24 cellular contexts compared by ENCODE assay signal in the genomic region with DNA sequence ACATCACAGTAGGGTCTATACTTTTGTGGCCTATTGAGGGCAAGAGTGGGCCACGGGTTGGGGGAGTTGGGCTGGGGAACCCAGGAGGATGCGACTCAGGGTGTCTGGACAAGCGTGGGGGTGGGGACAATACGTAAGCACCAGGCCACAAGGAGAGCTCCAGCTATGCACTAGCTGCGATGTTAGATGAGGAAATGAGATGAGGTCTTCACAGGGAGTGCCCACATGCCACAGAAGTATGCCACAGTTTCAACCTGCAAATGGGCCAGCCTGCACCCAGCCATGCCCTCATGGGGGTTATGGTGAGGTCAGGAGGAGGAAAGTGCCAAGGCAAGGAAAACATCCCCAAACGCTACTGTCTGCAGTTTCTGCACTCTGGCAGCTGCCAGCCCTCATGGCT. TPM values are rescaled to one million over a fixed set of nuclear protein-coding genes. Genes with fewer than 3 reads are reported as not detected.
DNase-seq lines count a peak whose midpoint lies in the region; ATAC-seq and TF ChIP-seq lines count a peak whose summit lies in the region.
"Had no signal": no experiment of that assay in that cellular context is flagged by ENCODE, and none has a peak within 500 bp of the region (broad histone marks: within the 10 kb centered on the region; RNA-seq: fewer than 3 reads in every experiment).

No MANE protein-coding gene starts in this region.

- no peak for DNase-seq in activated naive CD8-positive, alpha-beta T cell treated with anti-CD3 and anti-CD28 coated beads, Interleukin-2, amount 10 ng/mL, durations not matched to agents 7 days and 5 days
- no peak for DNase-seq in activated naive CD8-positive, alpha-beta T cell treated with anti-CD3 and anti-CD28 coated beads for 36 hours
- no peak for DNase-seq in naive thymus-derived CD4-positive, alpha-beta T cell
- DNase-seq in NCI-H345 (lab: John Stamatoyannopoulos, UW) = no peak
- no peak for DNase-seq in CD1c-positive myeloid dendritic cell (ENCODE audit: extremely low spot score)
- DNase-seq: activated CD4-positive, alpha-beta T cell treated with anti-CD3 and anti-CD28 coated beads, Interleukin-2, amount 50 U/mL, for 1 hour; activated effector memory CD4-positive, alpha-beta T cell treated with Interleukin-2 at 50 U/mL for 16 hours; BE2C; brain microvascular endothelial cell; EL; KG1; left ventricle myocardium superior; NCI-H1436; NCI-H2107; SK-N-SH; trophoblast cell; WERI-Rb-1 had no signal

- no peaks in the 10 kb centered on the region for H3K9me3 ChIP-seq in naive thymus-derived CD4-positive, alpha-beta T cell (ENCODE audit: control insufficient read depth in 2 of 3, low read length in 3 of 3)
- H3K9me3 ChIP-seq: BE2C, SK-N-SH had no signal

- H3K9me3 Mint-ChIP-seq in activated naive CD8-positive, alpha-beta T cell treated with anti-CD3 and anti-CD28 coated beads, Interleukin-2, amount 10 ng/mL, durations not matched to agents 7 days and 5 days = no peaks in the 10 kb centered on the region
- H3K9me3 Mint-ChIP-seq in activated naive CD8-positive, alpha-beta T cell treated with anti-CD3 and anti-CD28 coated beads for 36 hours = no peaks in the 10 kb centered on the region
- H3K9me3 Mint-ChIP-seq in activated T-helper 17 cell treated with anti-CD3 and anti-CD28 coated beads, Interleukin-2, amount 50 U/mL, for 72 hours = no peaks in the 10 kb centered on the region
- H3K9me3 Mint-ChIP-seq in naive thymus-derived CD4-positive, alpha-beta T cell = no peaks in the 10 kb centered on the region
- H3K9me3 Mint-ChIP-seq: T-helper 2 cell treated with Interferon-gamma antibody and Interleukin-4, amounts not matched to agents 5 μg/mL and 100 μg/mL, for 36 hours had no signal

- H3K27ac ChIP-seq in naive thymus-derived CD4-positive, alpha-beta T cell (ENCODE audit: low read depth, low read length) = no peak overlapping the region
- H3K27ac ChIP-seq: brain microvascular endothelial cell, epithelial cell of prostate, WERI-Rb-1 had no signal

- H3K4me3 ChIP-seq in naive thymus-derived CD4-positive, alpha-beta T cell (ENCODE audit: low read length) = no peak overlapping the region
- H3K4me3 ChIP-seq: GM12878 had no signal

- peak; percentile 50 for ATAC-seq in activated naive CD8-positive, alpha-beta T cell treated with anti-CD3 and anti-CD28 coated beads, Interleukin-2, amount 10 ng/mL, durations not matched to agents 7 days and 5 days (ENCODE audit: low read depth)
- ATAC-seq in activated T-helper 17 cell treated with anti-CD3 and anti-CD28 coated beads, Interleukin-2, amount 50 U/mL, for 72 hours (replicated peaks) = peak; percentile 69
- peak; percentile 71 for ATAC-seq in naive thymus-derived CD4-positive, alpha-beta T cell
- ATAC-seq in GM18505 (IDR thresholded peaks at IDR 0.05; ENCODE audit: unreplicated experiment) = no peak
- ATAC-seq in HG03442 (IDR thresholded peaks at IDR 0.05; ENCODE audit: unreplicated experiment) = no peak
- ATAC-seq: GM12878 had no signal

- intact Hi-C loops in naive thymus-derived CD4-positive, alpha-beta T cell (cut with micrococcal nuclease) = no loop called here

- POLR2A ChIA-PET in activated naive CD8-positive, alpha-beta T cell treated with anti-CD3 and anti-CD28 coated beads, Interleukin-2, amount 10 ng/mL, durations not matched to agents 7 days and 5 days (lab: Charles Lee) = no interaction called here
- POLR2A ChIA-PET in naive thymus-derived CD4-positive, alpha-beta T cell (lab: Charles Lee) = no interaction called here

- H3K4me3 Mint-ChIP-seq in activated naive CD8-positive, alpha-beta T cell treated with anti-CD3 and anti-CD28 coated beads, Interleukin-2, amount 10 ng/mL, durations not matched to agents 7 days and 5 days = no peak overlapping the region
- H3K4me3 Mint-ChIP-seq in activated naive CD8-positive, alpha-beta T cell treated with anti-CD3 and anti-CD28 coated beads for 36 hours = no peak overlapping the region
- peak overlapping the region; percentile 16 for H3K4me3 Mint-ChIP-seq in activated T-helper 17 cell treated with anti-CD3 and anti-CD28 coated beads, Interleukin-2, amount 50 U/mL, for 72 hours
- H3K4me3 Mint-ChIP-seq in naive thymus-derived CD4-positive, alpha-beta T cell = no peak overlapping the region
- H3K4me3 Mint-ChIP-seq: T-helper 2 cell treated with Interferon-gamma antibody and Interleukin-4, amounts not matched to agents 5 μg/mL and 100 μg/mL, for 36 hours had no signal

- peaks cover 0 to 22% of the 10 kb centered on the region in 2 donors for H3K4me1 ChIP-seq in naive thymus-derived CD4-positive, alpha-beta T cell (ENCODE audit: control insufficient read depth in 2 of 2, insufficient read depth in 2 of 2, low read length in 2 of 2)
- H3K4me1 ChIP-seq: BE2C had no signal

- H3K27me3 Mint-ChIP-seq in activated naive CD8-positive, alpha-beta T cell treated with anti-CD3 and anti-CD28 coated beads, Interleukin-2, amount 10 ng/mL, durations not matched to agents 7 days and 5 days = peaks cover 2% of the 10 kb centered on the region
- no peaks in the 10 kb centered on the region for H3K27me3 Mint-ChIP-seq in activated naive CD8-positive, alpha-beta T cell treated with anti-CD3 and anti-CD28 coated beads for 36 hours
- no peaks in the 10 kb centered on the region for H3K27me3 Mint-ChIP-seq in activated T-helper 17 cell treated with anti-CD3 and anti-CD28 coated beads, Interleukin-2, amount 50 U/mL, for 72 hours
- no peaks in the 10 kb centered on the region for H3K27me3 Mint-ChIP-seq in naive thymus-derived CD4-positive, alpha-beta T cell

- no peaks in the 10 kb centered on the region for H3K27me3 ChIP-seq in naive thymus-derived CD4-positive, alpha-beta T cell (ENCODE audit: control insufficient read depth in 2 of 2, insufficient read depth in 2 of 2, low read length in 2 of 2)
- H3K27me3 ChIP-seq: BE2C, brain microvascular endothelial cell had no signal

- H3K36me3 ChIP-seq in naive thymus-derived CD4-positive, alpha-beta T cell (ENCODE audit: control insufficient read depth in 2 of 3, insufficient read depth in 3 of 3, low read length in 3 of 3) = no peaks in the 10 kb centered on the region
- H3K36me3 ChIP-seq: BE2C, brain microvascular endothelial cell, WERI-Rb-1 had no signal

- CTCF ChIA-PET in naive thymus-derived CD4-positive, alpha-beta T cell (lab: Charles Lee) = no interaction called here

- TF ChIP-seq POLR2A in GM18505 (IDR thresholded peaks at IDR 0.05; ENCODE audit: borderline replicate concordance, extremely low read depth, insufficient read depth, insufficient read length) = no peak

- peaks cover 10% of the 10 kb centered on the region for H3K4me1 Mint-ChIP-seq in activated naive CD8-positive, alpha-beta T cell treated with anti-CD3 and anti-CD28 coated beads, Interleukin-2, amount 10 ng/mL, durations not matched to agents 7 days and 5 days
- peaks cover 6% of the 10 kb centered on the region for H3K4me1 Mint-ChIP-seq in activated naive CD8-positive, alpha-beta T cell treated with anti-CD3 and anti-CD28 coated beads for 36 hours
- H3K4me1 Mint-ChIP-seq in activated T-helper 17 cell treated with anti-CD3 and anti-CD28 coated beads, Interleukin-2, amount 50 U/mL, for 72 hours = peaks cover 6% of the 10 kb centered on the region
- peaks cover 0 to 7% (median 0%) of the 10 kb centered on the region in 7 donors for H3K4me1 Mint-ChIP-seq in naive thymus-derived CD4-positive, alpha-beta T cell

- no peak overlapping the region for H3K27ac Mint-ChIP-seq in activated naive CD8-positive, alpha-beta T cell treated with anti-CD3 and anti-CD28 coated beads, Interleukin-2, amount 10 ng/mL, durations not matched to agents 7 days and 5 days
- H3K27ac Mint-ChIP-seq in activated naive CD8-positive, alpha-beta T cell treated with anti-CD3 and anti-CD28 coated beads for 36 hours = no peak overlapping the region
- peak overlapping the region; percentile 37 for H3K27ac Mint-ChIP-seq in activated T-helper 17 cell treated with anti-CD3 and anti-CD28 coated beads, Interleukin-2, amount 50 U/mL, for 72 hours
- no peak overlapping the region for H3K27ac Mint-ChIP-seq in naive thymus-derived CD4-positive, alpha-beta T cell
- H3K27ac Mint-ChIP-seq: T-helper 2 cell treated with Interferon-gamma antibody and Interleukin-4, amounts not matched to agents 5 μg/mL and 100 μg/mL, for 36 hours had no signal

- no peaks in the 10 kb centered on the region for H3K36me3 Mint-ChIP-seq in activated naive CD8-positive, alpha-beta T cell treated with anti-CD3 and anti-CD28 coated beads, Interleukin-2, amount 10 ng/mL, durations not matched to agents 7 days and 5 days
- H3K36me3 Mint-ChIP-seq in activated naive CD8-positive, alpha-beta T cell treated with anti-CD3 and anti-CD28 coated beads for 36 hours = no peaks in the 10 kb centered on the region
- H3K36me3 Mint-ChIP-seq in activated T-helper 17 cell treated with anti-CD3 and anti-CD28 coated beads, Interleukin-2, amount 50 U/mL, for 72 hours (ENCODE audit: low read depth) = no peaks in the 10 kb centered on the region
- no peaks in the 10 kb centered on the region for H3K36me3 Mint-ChIP-seq in naive thymus-derived CD4-positive, alpha-beta T cell

RNA-seq across cellular contexts. Expression of a gene that starts 30.5 kb away (rescaled TPM):
- 1 to 10 TPM; 2.1 to 2.5 TPM for total RNA-seq in activated naive CD8-positive, alpha-beta T cell treated with anti-CD3 and anti-CD28 coated beads, Interleukin-2, amount 10 ng/mL, durations not matched to agents 7 days and 5 days
- under 1 TPM; 0.70 to 0.80 TPM for total RNA-seq in activated naive CD8-positive, alpha-beta T cell treated with anti-CD3 and anti-CD28 coated beads for 36 hours
- 1 to 10 TPM in 1 of 2 donors, under 1 TPM in 1; 0.50 to 5.0 TPM for total RNA-seq in activated T-helper 17 cell treated with anti-CD3 and anti-CD28 coated beads, Interleukin-2, amount 50 U/mL, for 72 hours
- 1 to 10 TPM in 4 of 5 experiments, under 1 TPM in 1; 0.97 to 6.2 (median 2.5) TPM for total RNA-seq in naive thymus-derived CD4-positive, alpha-beta T cell
- under 1 TPM; 0.32 to 0.38 TPM for polyA plus RNA-seq in naive thymus-derived CD4-positive, alpha-beta T cell
- total RNA-seq: glomerular endothelial cell had no signal

Comparison
In these comparisons a context has a peak if more than half of its experiments do, and no peak if none do; other contexts are left out.
1. ATAC-seq: peak in activated naive CD8-positive, alpha-beta T cell treated with anti-CD3 and anti-CD28 coated beads, Interleukin-2, amount 10 ng/mL, durations not matched to agents 7 days and 5 days (single experiment), activated T-helper 17 cell treated with anti-CD3 and anti-CD28 coated beads, Interleukin-2, amount 50 U/mL, for 72 hours (single experiment) and naive thymus-derived CD4-positive, alpha-beta T cell (single experiment); none in GM18505 (single experiment) and HG03442 (single experiment).